ENCODE assay signal across 15 cellular contexts in genomic region chr1:203624341-203624712, GRCh38. TPM values are rescaled to one million over a fixed set of nuclear protein-coding genes. Genes with fewer than 3 reads are reported as not detected.
DNase-seq lines count a peak whose midpoint lies in the region; ATAC-seq lines count a peak whose summit lies in the region.
"Had no signal": no experiment of that assay in that cellular context is flagged by ENCODE, and none has a peak within 500 bp of the region (broad histone marks: within the 10 kb centered on the region; RNA-seq: fewer than 3 reads in every experiment).

No MANE protein-coding gene starts in this region.

- ATAC-seq in effector memory CD8-positive, alpha-beta T cell (replicated peaks) = no peak
- no peak for ATAC-seq in stimulated activated effector memory CD8-positive, alpha-beta T cell treated with anti-CD3 and anti-CD28 coated beads, Interleukin-12 subunit alpha, Interleukin-12 subunit beta, amount 100 ng/mL, for 72 hours

- CTCF ChIA-PET in activated CD4-positive, alpha-beta memory T cell treated with anti-CD3 and anti-CD28 coated beads, Interleukin-2, amount 10 ng/mL, durations not matched to agents 7 days and 5 days (lab: Charles Lee) = interaction anchor here (1.2 to 2.1 kb wide), 2 partner anchors 29 to 31 kb away, joined by 3 to 7 read pairs; no protein-coding TSS in a partner anchor
- CTCF ChIA-PET in activated CD4-positive, alpha-beta memory T cell treated with anti-CD3 and anti-CD28 coated beads for 36 hours (lab: Charles Lee) = interaction anchor here (1.0 kb wide), 2 partner anchors 39 to 77 kb away, joined by 3 to 6 read pairs; no protein-coding TSS in a partner anchor

- H3K27me3 Mint-ChIP-seq in activated CD4-positive, alpha-beta memory T cell treated with anti-CD3 and anti-CD28 coated beads, Interleukin-2, amount 10 ng/mL, durations not matched to agents 7 days and 5 days = no peaks in the 10 kb centered on the region
- H3K27me3 Mint-ChIP-seq in activated CD4-positive, alpha-beta memory T cell treated with anti-CD3 and anti-CD28 coated beads for 36 hours = no peaks in the 10 kb centered on the region
- no peaks in the 10 kb centered on the region for H3K27me3 Mint-ChIP-seq in effector memory CD8-positive, alpha-beta T cell

- H3K4me1 Mint-ChIP-seq in activated CD4-positive, alpha-beta memory T cell treated with anti-CD3 and anti-CD28 coated beads, Interleukin-2, amount 10 ng/mL, durations not matched to agents 7 days and 5 days = peaks cover 64% of the 10 kb centered on the region
- peaks cover 46% of the 10 kb centered on the region for H3K4me1 Mint-ChIP-seq in activated CD4-positive, alpha-beta memory T cell treated with anti-CD3 and anti-CD28 coated beads for 36 hours (ENCODE audit: low read depth)
- peaks cover 32 to 33% of the 10 kb centered on the region in 2 donors for H3K4me1 Mint-ChIP-seq in effector memory CD8-positive, alpha-beta T cell (ENCODE audit: low read depth in 2 of 2)
- H3K4me1 Mint-ChIP-seq in stimulated activated effector memory CD8-positive, alpha-beta T cell treated with anti-CD3 and anti-CD28 coated beads, Interleukin-12 subunit alpha, Interleukin-12 subunit beta, amount 100 ng/mL, for 72 hours = peaks cover 78% of the 10 kb centered on the region

- peaks cover 25% of the 10 kb centered on the region for H3K36me3 Mint-ChIP-seq in activated CD4-positive, alpha-beta memory T cell treated with anti-CD3 and anti-CD28 coated beads, Interleukin-2, amount 10 ng/mL, durations not matched to agents 7 days and 5 days (ENCODE audit: low read depth)
- peaks cover 14% of the 10 kb centered on the region for H3K36me3 Mint-ChIP-seq in activated CD4-positive, alpha-beta memory T cell treated with anti-CD3 and anti-CD28 coated beads for 36 hours
- H3K36me3 Mint-ChIP-seq in effector memory CD8-positive, alpha-beta T cell (ENCODE audit: insufficient read depth) = peaks cover 31% of the 10 kb centered on the region
- H3K36me3 Mint-ChIP-seq in stimulated activated effector memory CD8-positive, alpha-beta T cell treated with anti-CD3 and anti-CD28 coated beads, Interleukin-12 subunit alpha, Interleukin-12 subunit beta, amount 100 ng/mL, for 72 hours = peaks cover 35% of the 10 kb centered on the region

- no peak for DNase-seq in activated CD4-positive, alpha-beta memory T cell treated with anti-CD3 and anti-CD28 coated beads, Interleukin-2, amount 10 ng/mL, durations not matched to agents 7 days and 5 days
- DNase-seq in activated CD4-positive, alpha-beta memory T cell treated with anti-CD3 and anti-CD28 coated beads for 36 hours = no peak
- DNase-seq in LoVo (ENCODE audit: low spot score) = peak; percentile 62
- no peak for DNase-seq in effector memory CD8-positive, alpha-beta T cell
- DNase-seq in stimulated activated effector memory CD8-positive, alpha-beta T cell treated with anti-CD3 and anti-CD28 coated beads, Interleukin-12 subunit alpha, Interleukin-12 subunit beta, amount 100 ng/mL, for 72 hours (ENCODE audit: low spot score in 2 of 2) = no peak
- DNase-seq in posterior cingulate gyrus = no peak
- DNase-seq in stimulated activated CD4-positive, alpha-beta T cell treated with anti-CD3 and anti-CD28 coated beads, Interleukin-4, amount 100 ng/mL, for 1 hour = no peak
- no peak for DNase-seq in DMS53 (lab: John Stamatoyannopoulos, UW)
- DNase-seq: activated T-cell treated with anti-CD3 and anti-CD28 coated beads for 4 hours; amygdala; esophagus squamous epithelium; NCI-H1092; NCI-H2171; stimulated activated CD4-positive, alpha-beta T cell treated with anti-CD3 and anti-CD28 coated beads, Interleukin-1b, Interleukin-23, amount 100 ng/mL, for 48 hours; WERI-Rb-1 had no signal

- H3K4me3 Mint-ChIP-seq in activated CD4-positive, alpha-beta memory T cell treated with anti-CD3 and anti-CD28 coated beads, Interleukin-2, amount 10 ng/mL, durations not matched to agents 7 days and 5 days = no peak overlapping the region
- no peak overlapping the region for H3K4me3 Mint-ChIP-seq in activated CD4-positive, alpha-beta memory T cell treated with anti-CD3 and anti-CD28 coated beads for 36 hours
- no peak overlapping the region for H3K4me3 Mint-ChIP-seq in effector memory CD8-positive, alpha-beta T cell
- no peak overlapping the region for H3K4me3 Mint-ChIP-seq in stimulated activated effector memory CD8-positive, alpha-beta T cell treated with anti-CD3 and anti-CD28 coated beads, Interleukin-12 subunit alpha, Interleukin-12 subunit beta, amount 100 ng/mL, for 72 hours

- intact Hi-C loops in activated CD4-positive, alpha-beta memory T cell treated with anti-CD3 and anti-CD28 coated beads for 36 hours (cut with micrococcal nuclease) = loop anchor here (10.0 kb wide), 2 partner anchors 170 to 200 kb away; partner anchors contain the start of genes ZBED6 and ZC3H11A
- intact Hi-C loops in posterior cingulate gyrus (cut with DNase I) = loop anchor here (10.0 kb wide), 1 partner anchor 150 kb away; no protein-coding TSS in a partner anchor

- POLR2A ChIA-PET in activated CD4-positive, alpha-beta memory T cell treated with anti-CD3 and anti-CD28 coated beads, Interleukin-2, amount 10 ng/mL, durations not matched to agents 7 days and 5 days (lab: Charles Lee) = no interaction called here
- POLR2A ChIA-PET in activated CD4-positive, alpha-beta memory T cell treated with anti-CD3 and anti-CD28 coated beads for 36 hours (lab: Charles Lee) = no interaction called here

- H3K27ac Mint-ChIP-seq in activated CD4-positive, alpha-beta memory T cell treated with anti-CD3 and anti-CD28 coated beads, Interleukin-2, amount 10 ng/mL, durations not matched to agents 7 days and 5 days = peak overlapping the region; percentile 89
- no peak overlapping the region for H3K27ac Mint-ChIP-seq in activated CD4-positive, alpha-beta memory T cell treated with anti-CD3 and anti-CD28 coated beads for 36 hours
- peak overlapping the region; percentile 83 to 98 for H3K27ac Mint-ChIP-seq in effector memory CD8-positive, alpha-beta T cell
- H3K27ac Mint-ChIP-seq in stimulated activated effector memory CD8-positive, alpha-beta T cell treated with anti-CD3 and anti-CD28 coated beads, Interleukin-12 subunit alpha, Interleukin-12 subunit beta, amount 100 ng/mL, for 72 hours = peak overlapping the region; percentile 71

- H3K9me3 Mint-ChIP-seq in activated CD4-positive, alpha-beta memory T cell treated with anti-CD3 and anti-CD28 coated beads, Interleukin-2, amount 10 ng/mL, durations not matched to agents 7 days and 5 days = no peaks in the 10 kb centered on the region
- H3K9me3 Mint-ChIP-seq in activated CD4-positive, alpha-beta memory T cell treated with anti-CD3 and anti-CD28 coated beads for 36 hours = no peaks in the 10 kb centered on the region
- H3K9me3 Mint-ChIP-seq in effector memory CD8-positive, alpha-beta T cell = no peaks in the 10 kb centered on the region
- no peaks in the 10 kb centered on the region for H3K9me3 Mint-ChIP-seq in stimulated activated effector memory CD8-positive, alpha-beta T cell treated with anti-CD3 and anti-CD28 coated beads, Interleukin-12 subunit alpha, Interleukin-12 subunit beta, amount 100 ng/mL, for 72 hours

RNA-seq across cellular contexts. Expression of gene ATP2B4, which starts 2.3 kb away (rescaled TPM):
- total RNA-seq in activated CD4-positive, alpha-beta memory T cell treated with anti-CD3 and anti-CD28 coated beads, Interleukin-2, amount 10 ng/mL, durations not matched to agents 7 days and 5 days = 100 to 1,000 TPM; 112 to 116 TPM
- total RNA-seq in activated CD4-positive, alpha-beta memory T cell treated with anti-CD3 and anti-CD28 coated beads for 36 hours = 10 to 100 TPM; 48.1 to 52.7 TPM
